Comparison of ENCODE assay signal across 1 cellular context in genomic region chr3:14124615-14125192, GRCh38.
TF ChIP-seq lines count a peak whose summit lies in the region.

TSS of gene CHCHD4 (minus strand) at chr3:14124870. CDS start at chr3:14124676, 194 bp downstream.
A gene with protein sequence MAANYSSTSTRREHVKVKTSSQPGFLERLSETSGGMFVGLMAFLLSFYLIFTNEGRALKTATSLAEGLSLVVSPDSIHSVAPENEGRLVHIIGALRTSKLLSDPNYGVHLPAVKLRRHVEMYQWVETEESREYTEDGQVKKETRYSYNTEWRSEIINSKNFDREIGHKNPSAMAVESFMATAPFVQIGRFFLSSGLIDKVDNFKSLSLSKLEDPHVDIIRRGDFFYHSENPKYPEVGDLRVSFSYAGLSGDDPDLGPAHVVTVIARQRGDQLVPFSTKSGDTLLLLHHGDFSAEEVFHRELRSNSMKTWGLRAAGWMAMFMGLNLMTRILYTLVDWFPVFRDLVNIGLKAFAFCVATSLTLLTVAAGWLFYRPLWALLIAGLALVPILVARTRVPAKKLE (plus strand): TSS chr3:14125052. CDS start chr3:14125194, 142 bp downstream.

TF ChIP-seq in SK-N-SH, 30 proteins besides CTCF, POLR2A, EP300 and RAD21 (continued from another document):
- TF ChIP-seq, protein P1, sequence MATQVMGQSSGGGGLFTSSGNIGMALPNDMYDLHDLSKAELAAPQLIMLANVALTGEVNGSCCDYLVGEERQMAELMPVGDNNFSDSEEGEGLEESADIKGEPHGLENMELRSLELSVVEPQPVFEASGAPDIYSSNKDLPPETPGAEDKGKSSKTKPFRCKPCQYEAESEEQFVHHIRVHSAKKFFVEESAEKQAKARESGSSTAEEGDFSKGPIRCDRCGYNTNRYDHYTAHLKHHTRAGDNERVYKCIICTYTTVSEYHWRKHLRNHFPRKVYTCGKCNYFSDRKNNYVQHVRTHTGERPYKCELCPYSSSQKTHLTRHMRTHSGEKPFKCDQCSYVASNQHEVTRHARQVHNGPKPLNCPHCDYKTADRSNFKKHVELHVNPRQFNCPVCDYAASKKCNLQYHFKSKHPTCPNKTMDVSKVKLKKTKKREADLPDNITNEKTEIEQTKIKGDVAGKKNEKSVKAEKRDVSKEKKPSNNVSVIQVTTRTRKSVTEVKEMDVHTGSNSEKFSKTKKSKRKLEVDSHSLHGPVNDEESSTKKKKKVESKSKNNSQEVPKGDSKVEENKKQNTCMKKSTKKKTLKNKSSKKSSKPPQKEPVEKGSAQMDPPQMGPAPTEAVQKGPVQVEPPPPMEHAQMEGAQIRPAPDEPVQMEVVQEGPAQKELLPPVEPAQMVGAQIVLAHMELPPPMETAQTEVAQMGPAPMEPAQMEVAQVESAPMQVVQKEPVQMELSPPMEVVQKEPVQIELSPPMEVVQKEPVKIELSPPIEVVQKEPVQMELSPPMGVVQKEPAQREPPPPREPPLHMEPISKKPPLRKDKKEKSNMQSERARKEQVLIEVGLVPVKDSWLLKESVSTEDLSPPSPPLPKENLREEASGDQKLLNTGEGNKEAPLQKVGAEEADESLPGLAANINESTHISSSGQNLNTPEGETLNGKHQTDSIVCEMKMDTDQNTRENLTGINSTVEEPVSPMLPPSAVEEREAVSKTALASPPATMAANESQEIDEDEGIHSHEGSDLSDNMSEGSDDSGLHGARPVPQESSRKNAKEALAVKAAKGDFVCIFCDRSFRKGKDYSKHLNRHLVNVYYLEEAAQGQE (IDR thresholded peaks at IDR 0.05; ENCODE audit: low read depth, low read length): 0 out of 2 replicates have a peak, but pooled peaks have one; percentile 57
- TF ChIP-seq FOXM1 (IDR thresholded peaks at IDR 0.05; ENCODE audit: low read depth) (no peak), MEF2A (IDR thresholded peaks at IDR 0.05; ENCODE audit: borderline replicate concordance, low read depth) (no peak), IRF3 (IDR thresholded peaks at IDR 0.05; ENCODE audit: low read depth, low read length) (no peak), GATA2 (CRISPR knock-in tag; IDR thresholded peaks at IDR 0.05) (no peak), GABPA (IDR thresholded peaks at IDR 0.05; ENCODE audit: low read depth) (peak; percentile 61), RXRA (IDR thresholded peaks at IDR 0.05; ENCODE audit: borderline replicate concordance, low read depth) (no peak), TEAD4 (IDR thresholded peaks at IDR 0.05; ENCODE audit: borderline replicate concordance, insufficient read depth) (no peak), POLR2AphosphoS5 (IDR thresholded peaks at IDR 0.05; ENCODE audit: low read depth, low read length) (peak; percentile 76), YY1 (IDR thresholded peaks at IDR 0.05; ENCODE audit: low read depth) (peak; percentile 46; the same call in 1 of the 2 replicates), ELF1 (IDR thresholded peaks at IDR 0.05) (peak; percentile 54; the same call in 1 of the 2 replicates), EZH2phosphoT487 (IDR thresholded peaks at IDR 0.05; ENCODE audit: borderline replicate concordance, low read depth) (no peak), CHD2 (IDR thresholded peaks at IDR 0.05; ENCODE audit: low read length, partially characterized antibody) (peak; percentile 95), MXI1 (IDR thresholded peaks at IDR 0.05; ENCODE audit: low read depth, low read length) (peak; percentile 95)
- TF ChIP-seq, protein P2, sequence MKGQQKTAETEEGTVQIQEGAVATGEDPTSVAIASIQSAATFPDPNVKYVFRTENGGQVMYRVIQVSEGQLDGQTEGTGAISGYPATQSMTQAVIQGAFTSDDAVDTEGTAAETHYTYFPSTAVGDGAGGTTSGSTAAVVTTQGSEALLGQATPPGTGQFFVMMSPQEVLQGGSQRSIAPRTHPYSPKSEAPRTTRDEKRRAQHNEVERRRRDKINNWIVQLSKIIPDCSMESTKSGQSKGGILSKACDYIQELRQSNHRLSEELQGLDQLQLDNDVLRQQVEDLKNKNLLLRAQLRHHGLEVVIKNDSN (IDR thresholded peaks at IDR 0.05; ENCODE audit: borderline replicate concordance, low read depth): no peak
- TF ChIP-seq, protein P3, sequence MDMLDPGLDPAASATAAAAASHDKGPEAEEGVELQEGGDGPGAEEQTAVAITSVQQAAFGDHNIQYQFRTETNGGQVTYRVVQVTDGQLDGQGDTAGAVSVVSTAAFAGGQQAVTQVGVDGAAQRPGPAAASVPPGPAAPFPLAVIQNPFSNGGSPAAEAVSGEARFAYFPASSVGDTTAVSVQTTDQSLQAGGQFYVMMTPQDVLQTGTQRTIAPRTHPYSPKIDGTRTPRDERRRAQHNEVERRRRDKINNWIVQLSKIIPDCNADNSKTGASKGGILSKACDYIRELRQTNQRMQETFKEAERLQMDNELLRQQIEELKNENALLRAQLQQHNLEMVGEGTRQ (IDR thresholded peaks at IDR 0.05; ENCODE audit: borderline replicate concordance, low read depth, low read length): peak; percentile 34; the same call in 1 of the 2 replicates
